Comparison of ENCODE assay signal across 25 cellular contexts in the genomic region with DNA sequence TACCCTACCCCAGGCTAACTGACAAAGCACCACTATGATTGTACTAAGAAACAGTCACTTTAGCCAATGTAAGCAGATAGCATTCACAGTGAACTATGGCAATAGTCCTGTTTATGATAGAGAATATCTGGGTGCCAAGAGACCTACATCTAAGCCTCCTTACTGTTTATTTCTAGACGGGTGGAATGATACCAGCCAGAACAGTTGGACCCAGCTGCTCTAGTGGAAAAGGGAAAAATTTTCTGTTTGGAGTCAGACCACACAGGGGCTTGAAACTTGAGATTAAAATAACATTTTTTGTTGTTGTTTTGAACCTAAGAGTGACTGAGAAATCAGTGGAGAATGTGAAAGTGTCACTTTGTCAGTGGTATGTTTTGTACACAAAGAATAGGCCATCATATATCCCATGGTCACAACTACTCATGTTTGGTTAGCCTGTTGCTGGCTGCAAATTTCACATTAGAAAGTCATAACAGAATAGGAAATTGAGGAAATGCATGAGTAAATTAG.
"Had no signal": no experiment of that assay in that cellular context is flagged by ENCODE, and none has a peak within 500 bp of the region (broad histone marks: within the 10 kb centered on the region; RNA-seq: fewer than 3 reads in every experiment).

No MANE protein-coding gene starts in this region.

- H3K27ac ChIP-seq: colonic mucosa, dorsolateral prefrontal cortex, gastroesophageal sphincter, lower lobe of right lung, spleen, testis, VCaP had no signal

- H3K4me3 ChIP-seq: colonic mucosa, dorsolateral prefrontal cortex, gastroesophageal sphincter, lower lobe of right lung, spleen, testis had no signal

- H3K9me3 ChIP-seq: colonic mucosa, gastroesophageal sphincter, lower lobe of right lung, spleen, testis had no signal

- H3K27me3 ChIP-seq: colonic mucosa, gastroesophageal sphincter, spleen, testis had no signal

- DNase-seq: activated CD4-positive, alpha-beta memory T cell treated with anti-CD3 and anti-CD28 coated beads, Interleukin-2, amount 10 ng/mL, durations not matched to agents 7 days and 5 days; activated CD4-positive, alpha-beta T cell treated with anti-CD3 and anti-CD28 coated beads, Interleukin-2, amount 10 ng/mL, durations not matched to agents 24 days and 14 days; activated effector memory CD4-positive, alpha-beta T cell treated with Interleukin-2 at 50 U/mL for 16 hours; activated naive CD4-positive, alpha-beta T cell treated with anti-CD3 and anti-CD28 coated beads for 36 hours; activated naive CD8-positive, alpha-beta T cell treated with anti-CD3 and anti-CD28 coated beads, Interleukin-2, amount 10 ng/mL, durations not matched to agents 7 days and 5 days; activated T-cell treated with anti-CD3 and anti-CD28 coated beads, Interleukin-2, amount 50 U/mL, for 72 hours; amniotic stem cell; colonic mucosa; dorsolateral prefrontal cortex; effector memory CD8-positive, alpha-beta T cell; head of caudate nucleus; lower lobe of right lung; naive thymus-derived CD8-positive, alpha-beta T cell; spleen; stimulated activated CD4-positive, alpha-beta T cell treated with anti-CD3 and anti-CD28 coated beads, Interleukin-4, amount 100 ng/mL, for 1 hour; stimulated activated naive CD4-positive, alpha-beta T cell; testis; trophoblast cell had no signal

- H3K4me1 ChIP-seq: colonic mucosa, gastroesophageal sphincter, lower lobe of right lung, spleen, testis had no signal

- FAIRE-seq: endothelial cell of umbilical vein, islet of Langerhans had no signal

- ATAC-seq: activated CD4-positive, CD25-positive, alpha-beta regulatory T cell treated with anti-CD3 and anti-CD28 coated beads, Interleukin-2, amount 50 U/mL, for 24 hours; activated T-cell treated with anti-CD3 and anti-CD28 coated beads, Interleukin-2, amount 50 U/mL, for 72 hours; effector memory CD8-positive, alpha-beta T cell; esophagus mucosa; gastroesophageal sphincter; lower lobe of right lung; naive thymus-derived CD8-positive, alpha-beta T cell; sciatic nerve had no signal

- H3K36me3 ChIP-seq: colonic mucosa, gastroesophageal sphincter, lower lobe of right lung, spleen had no signal
